In genomic region chr13:98517576-98518310, GRCh38 we compare ENCODE assay signal across 9 cellular contexts. TPM values are rescaled to one million over a fixed set of nuclear protein-coding genes. Genes with fewer than 3 reads are reported as not detected.
A peak's percentile ranks its signal among the peaks of the same experiment; 100 is the strongest.
DNase-seq lines count a peak whose midpoint lies in the region; ATAC-seq, FAIRE-seq and TF ChIP-seq lines count a peak whose summit lies in the region.
"Had no signal": no experiment of that assay in that cellular context is flagged by ENCODE, and none has a peak within 500 bp of the region (broad histone marks: within the 10 kb centered on the region; RNA-seq: fewer than 3 reads in every experiment).

No MANE protein-coding gene starts in this region.

- no peaks in the 10 kb centered on the region for H3K27me3 Mint-ChIP-seq in T-helper 1 cell treated with Interleukin-12 subunit alpha and Interleukin-12 subunit beta and Interleukin-4 antibody, amounts not matched to agents 30 μg/mL and 1 μg/mL, for 36 hours (ENCODE audit: low read depth)
- no peaks in the 10 kb centered on the region for H3K27me3 Mint-ChIP-seq in mesothelial cell of epicardium (ENCODE audit: low read depth)
- peaks cover 5% of the 10 kb centered on the region for H3K27me3 Mint-ChIP-seq in endothelial cell (ENCODE audit: unreplicated experiment)

- H3K4me3 Mint-ChIP-seq in T-helper 1 cell treated with Interleukin-12 subunit alpha and Interleukin-12 subunit beta and Interleukin-4 antibody, amounts not matched to agents 30 μg/mL and 1 μg/mL, for 36 hours = peak overlapping the region; percentile 5
- H3K4me3 Mint-ChIP-seq in mesothelial cell of epicardium (no peak overlapping the region), endothelial cell (ENCODE audit: unreplicated experiment) (no peak overlapping the region)

- no peaks in the 10 kb centered on the region for H3K9me3 Mint-ChIP-seq in T-helper 1 cell treated with Interleukin-12 subunit alpha and Interleukin-12 subunit beta and Interleukin-4 antibody, amounts not matched to agents 30 μg/mL and 1 μg/mL, for 36 hours
- H3K9me3 Mint-ChIP-seq in mesothelial cell of epicardium (no peaks in the 10 kb centered on the region), endothelial cell (ENCODE audit: unreplicated experiment) (no peaks in the 10 kb centered on the region)

- peak; percentile 29 for ATAC-seq in GM21619 (IDR thresholded peaks at IDR 0.05; ENCODE audit: unreplicated experiment)

- TF ChIP-seq POLR2A in GM12892 (IDR thresholded peaks at IDR 0.05; ENCODE audit: low read depth, low read length) = no peak

- peak; percentile 50 for FAIRE-seq in GM12892 (lab: Jason Lieb, UNC)

- DNase-seq in GM12892 (ENCODE audit: insufficient read length) = no peak
- no peak for DNase-seq in mesothelial cell of epicardium (ENCODE audit: low spot score in 2 of 2, unreplicated experiment in 2 of 2)
- no peak for DNase-seq in cerebellar nuclear complex (lab: John Stamatoyannopoulos, UW)
- no peak for DNase-seq in SK-N-DZ (ENCODE audit: low spot score)
- no peak for DNase-seq in SHP77 (lab: John Stamatoyannopoulos, UW)
- DNase-seq in endothelial cell (ENCODE audit: low spot score) = no peak
- DNase-seq: NCI-H1105 had no signal

- H3K27ac Mint-ChIP-seq in T-helper 1 cell treated with Interleukin-12 subunit alpha and Interleukin-12 subunit beta and Interleukin-4 antibody, amounts not matched to agents 30 μg/mL and 1 μg/mL, for 36 hours = peak overlapping the region; percentile 85
- H3K27ac Mint-ChIP-seq in mesothelial cell of epicardium (peak overlapping the region; percentile 22), endothelial cell (ENCODE audit: unreplicated experiment) (no peak overlapping the region)

- H3K4me1 Mint-ChIP-seq in T-helper 1 cell treated with Interleukin-12 subunit alpha and Interleukin-12 subunit beta and Interleukin-4 antibody, amounts not matched to agents 30 μg/mL and 1 μg/mL, for 36 hours (ENCODE audit: low read depth) = peaks cover 66% of the 10 kb centered on the region
- peaks cover 19% of the 10 kb centered on the region for H3K4me1 Mint-ChIP-seq in mesothelial cell of epicardium
- peaks cover 26% of the 10 kb centered on the region for H3K4me1 Mint-ChIP-seq in endothelial cell (ENCODE audit: unreplicated experiment)

- peaks cover 30% of the 10 kb centered on the region for H3K36me3 Mint-ChIP-seq in T-helper 1 cell treated with Interleukin-12 subunit alpha and Interleukin-12 subunit beta and Interleukin-4 antibody, amounts not matched to agents 30 μg/mL and 1 μg/mL, for 36 hours (ENCODE audit: low read depth)
- H3K36me3 Mint-ChIP-seq in mesothelial cell of epicardium (peaks cover 13% of the 10 kb centered on the region), endothelial cell (ENCODE audit: low read depth, unreplicated experiment) (peaks cover 5% of the 10 kb centered on the region)

- TF ChIP-seq CTCF in mesothelial cell of epicardium (IDR thresholded peaks at IDR 0.05; ENCODE audit: unreplicated experiment) = no peak
- TF ChIP-seq CTCF in endothelial cell (IDR thresholded peaks at IDR 0.05; ENCODE audit: unreplicated experiment) = no peak

RNA-seq across cellular contexts. Expression of gene STK24, which starts 59.2 kb away (rescaled TPM):
- polyA plus RNA-seq in GM12892 (2012; ENCODE audit: missing spikeins) = 63.2 TPM
- total RNA-seq in mesothelial cell of epicardium (85.4 to 92.1 TPM (median 88.4 TPM) in 3 replicates), endothelial cell (ENCODE audit: unreplicated experiment) (92.3 TPM)
- polyA plus RNA-seq in SK-N-DZ (2014; cell fraction: cytosol; rRNA removed) = 61.7 and 68.1 TPM in 2 replicates
- 36.7 and 43.0 TPM in 2 replicates for polyA plus RNA-seq in SK-N-DZ (2014; cell fraction: nucleus; rRNA removed)
